In the genomic region with DNA sequence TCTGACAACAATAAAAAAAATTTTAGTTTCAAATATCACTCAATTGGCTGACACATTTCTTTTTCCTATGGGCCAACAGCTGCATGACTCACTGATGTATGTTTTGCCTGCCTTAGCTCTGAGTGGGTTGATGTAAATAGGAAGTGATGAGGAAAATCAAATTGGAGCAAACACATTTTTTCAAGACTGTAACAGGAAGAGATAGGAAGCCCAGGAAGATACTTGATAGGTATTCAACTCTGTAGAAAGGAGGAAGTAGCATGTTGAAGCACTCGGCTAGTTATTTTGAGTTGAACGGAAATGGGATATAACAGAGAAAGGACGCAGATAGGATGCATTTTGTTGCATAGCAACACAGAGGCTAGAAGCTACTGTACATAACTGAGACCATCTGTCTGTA, we compare ENCODE assay signal across 11 cellular contexts.
A peak's percentile ranks its signal among the peaks of the same experiment; 100 is the strongest.
DNase-seq lines count a peak whose midpoint lies in the region; ATAC-seq and TF ChIP-seq lines count a peak whose summit lies in the region.
"Had no signal": no experiment of that assay in that cellular context is flagged by ENCODE, and none has a peak within 500 bp of the region (broad histone marks: within the 10 kb centered on the region; RNA-seq: fewer than 3 reads in every experiment).

No MANE protein-coding gene starts in this region.

- no TSS peak for BruUV-seq in Panc1 (replicated peaks; lab: Mats Ljungman, UMichigan)

- H3K4me1 ChIP-seq in Panc1 (ENCODE audit: control insufficient read depth, insufficient read depth, low read length) = no peaks in the 10 kb centered on the region

- no peaks in the 10 kb centered on the region for H3K9me3 ChIP-seq in Panc1 (ENCODE audit: control insufficient read depth, insufficient read depth, low read depth, low read length)
- H3K9me3 ChIP-seq: upper lobe of left lung had no signal

- no peak for TF ChIP-seq CTCF in Panc1 (IDR thresholded peaks at IDR 0.05)
- TF ChIP-seq CTCF in fibroblast of pulmonary artery (IDR thresholded peaks at IDR 0.05; ENCODE audit: low read length, missing control alignments) = no peak

- no peak overlapping the region for H3K27ac ChIP-seq in Panc1 (ENCODE audit: low read length)

- H3K4me3 Mint-ChIP-seq in activated naive CD4-positive, alpha-beta T cell treated with anti-CD3 and anti-CD28 coated beads for 36 hours = no peak overlapping the region
- peak overlapping the region in 1 of 2 donors; percentile 8 for H3K4me3 Mint-ChIP-seq in stimulated activated naive CD8-positive, alpha-beta T cell treated with anti-CD3 and anti-CD28 coated beads, Interleukin-15, amount 100 ng/mL, for 72 hours
- H3K4me3 Mint-ChIP-seq in effector memory CD8-positive, alpha-beta T cell = no peak overlapping the region
- H3K4me3 Mint-ChIP-seq: nephron had no signal

- no peak overlapping the region for H3K27ac Mint-ChIP-seq in activated naive CD4-positive, alpha-beta T cell treated with anti-CD3 and anti-CD28 coated beads for 36 hours
- H3K27ac Mint-ChIP-seq in stimulated activated naive CD8-positive, alpha-beta T cell treated with anti-CD3 and anti-CD28 coated beads, Interleukin-15, amount 100 ng/mL, for 72 hours = peak overlapping the region in 1 of 2 donors; percentile 15
- H3K27ac Mint-ChIP-seq in effector memory CD8-positive, alpha-beta T cell = no peak overlapping the region
- H3K27ac Mint-ChIP-seq: activated naive CD4-positive, alpha-beta T cell treated with anti-CD3 and anti-CD28 coated beads, Interleukin-2, amount 50 U/mL, for 72 hours had no signal

- DNase-seq in activated naive CD4-positive, alpha-beta T cell treated with anti-CD3 and anti-CD28 coated beads for 36 hours = peak; percentile 6
- DNase-seq in activated naive CD4-positive, alpha-beta T cell treated with Interleukin-2 at 50 U/mL for 16 hours = no peak
- DNase-seq in Panc1 (ENCODE audit: low read depth, low spot score) (peak; percentile 39), fibroblast of pulmonary artery (ENCODE audit: low read depth) (peak; percentile 93), NCI-H2196 treated with DMSO at 0.1 percent for 48 hours (lab: John Stamatoyannopoulos, UW; ENCODE audit: unreplicated experiment) (no peak)
- DNase-seq in stimulated activated naive CD8-positive, alpha-beta T cell treated with anti-CD3 and anti-CD28 coated beads, Interleukin-15, amount 100 ng/mL, for 72 hours = no peak
- DNase-seq in effector memory CD8-positive, alpha-beta T cell = no peak
- DNase-seq: upper lobe of left lung had no signal

- H3K27me3 Mint-ChIP-seq in activated naive CD4-positive, alpha-beta T cell treated with anti-CD3 and anti-CD28 coated beads for 36 hours (ENCODE audit: low read depth) = peaks cover 9% of the 10 kb centered on the region
- H3K27me3 Mint-ChIP-seq in stimulated activated naive CD8-positive, alpha-beta T cell treated with anti-CD3 and anti-CD28 coated beads, Interleukin-15, amount 100 ng/mL, for 72 hours = peaks cover 28% of the 10 kb centered on the region
- H3K27me3 Mint-ChIP-seq in effector memory CD8-positive, alpha-beta T cell = peaks cover 16 to 47% of the 10 kb centered on the region in 2 donors

- H3K9me3 Mint-ChIP-seq in activated naive CD4-positive, alpha-beta T cell treated with anti-CD3 and anti-CD28 coated beads for 36 hours = no peaks in the 10 kb centered on the region
- H3K9me3 Mint-ChIP-seq in stimulated activated naive CD8-positive, alpha-beta T cell treated with anti-CD3 and anti-CD28 coated beads, Interleukin-15, amount 100 ng/mL, for 72 hours = no peaks in the 10 kb centered on the region
- no peaks in the 10 kb centered on the region for H3K9me3 Mint-ChIP-seq in effector memory CD8-positive, alpha-beta T cell
- H3K9me3 Mint-ChIP-seq: nephron had no signal

- H3K4me3 ChIP-seq in Panc1 (ENCODE audit: low read depth in 2 of 2, low read length in 2 of 2) (no peak overlapping the region), fibroblast of pulmonary artery (replicated peaks; ENCODE audit: low read depth, low read length) (no peak overlapping the region)
- H3K4me3 ChIP-seq: upper lobe of left lung had no signal

- no peaks in the 10 kb centered on the region for H3K36me3 ChIP-seq in Panc1 (ENCODE audit: control insufficient read depth, insufficient read depth, low read length)
- H3K36me3 ChIP-seq: upper lobe of left lung had no signal

- H3K4me1 Mint-ChIP-seq in activated naive CD4-positive, alpha-beta T cell treated with anti-CD3 and anti-CD28 coated beads for 36 hours (ENCODE audit: low read depth) = peaks cover 4% of the 10 kb centered on the region
- H3K4me1 Mint-ChIP-seq in stimulated activated naive CD8-positive, alpha-beta T cell treated with anti-CD3 and anti-CD28 coated beads, Interleukin-15, amount 100 ng/mL, for 72 hours = peaks cover 7% of the 10 kb centered on the region
- H3K4me1 Mint-ChIP-seq in effector memory CD8-positive, alpha-beta T cell (ENCODE audit: low read depth in 2 of 2) = no peaks in the 10 kb centered on the region

- intact Hi-C loops in activated naive CD4-positive, alpha-beta T cell treated with anti-CD3 and anti-CD28 coated beads for 36 hours (cut with micrococcal nuclease) = no loop called here
- intact Hi-C loops in Panc1 (cut with micrococcal nuclease; ENCODE audit: unreplicated experiment) = no loop called here

- H3K36me3 Mint-ChIP-seq in activated naive CD4-positive, alpha-beta T cell treated with anti-CD3 and anti-CD28 coated beads for 36 hours (ENCODE audit: low read depth) = no peaks in the 10 kb centered on the region
- H3K36me3 Mint-ChIP-seq in effector memory CD8-positive, alpha-beta T cell (ENCODE audit: insufficient read depth) = no peaks in the 10 kb centered on the region
- H3K36me3 Mint-ChIP-seq: activated naive CD4-positive, alpha-beta T cell treated with anti-CD3 and anti-CD28 coated beads, Interleukin-2, amount 50 U/mL, for 72 hours had no signal

- no peaks in the 10 kb centered on the region for H3K27me3 ChIP-seq in Panc1 (ENCODE audit: control insufficient read depth, insufficient read depth, low read length)
- H3K27me3 ChIP-seq: upper lobe of left lung had no signal

- ATAC-seq in Panc1 (no peak), GM18867 (IDR thresholded peaks at IDR 0.05; ENCODE audit: unreplicated experiment) (no peak)
- peak; percentile 60 for ATAC-seq in stimulated activated naive CD8-positive, alpha-beta T cell treated with anti-CD3 and anti-CD28 coated beads, Interleukin-15, amount 100 ng/mL, for 72 hours
- ATAC-seq in effector memory CD8-positive, alpha-beta T cell (replicated peaks) = no peak

- CTCF ChIA-PET in activated naive CD4-positive, alpha-beta T cell treated with anti-CD3 and anti-CD28 coated beads for 36 hours (lab: Charles Lee) = no interaction called here
- CTCF ChIA-PET in Panc1 (lab: Charles Lee) = no interaction called here

- in situ Hi-C loops in Panc1 (cut with HindIII; ENCODE audit: low pct_unique_long_range_greater_than_20kb, low sequenced_read_pairs) = no loop called here

- POLR2A ChIA-PET in Panc1 (lab: Charles Lee) = no interaction called here

Comparison
In these comparisons a context has a peak if more than half of its experiments do, and no peak if none do; other contexts are left out.
1. DNase-seq: peak in activated naive CD4-positive, alpha-beta T cell treated with anti-CD3 and anti-CD28 coated beads for 36 hours (single experiment), Panc1 (single experiment) and fibroblast of pulmonary artery (single experiment); none in activated naive CD4-positive, alpha-beta T cell treated with Interleukin-2 at 50 U/mL for 16 hours (single experiment), stimulated activated naive CD8-positive, alpha-beta T cell treated with anti-CD3 and anti-CD28 coated beads, Interleukin-15, amount 100 ng/mL, for 72 hours (0 of 2), NCI-H2196 treated with DMSO at 0.1 percent for 48 hours (single experiment) and effector memory CD8-positive, alpha-beta T cell (0 of 3).